ENCODE assay signal across 8 cellular contexts in genomic region chr15:44593042-44593736, GRCh38. TPM values are rescaled to one million over a fixed set of nuclear protein-coding genes. Genes with fewer than 3 reads are reported as not detected.
A peak's percentile ranks its signal among the peaks of the same experiment; 100 is the strongest.
DNase-seq lines count a peak whose midpoint lies in the region; ATAC-seq lines count a peak whose summit lies in the region.

No MANE protein-coding gene starts in this region.

- DNase-seq in activated T-cell treated with anti-CD3 and anti-CD28 coated beads for 48 hours (ENCODE audit: low read depth) = peak; percentile 6
- DNase-seq in activated T-cell treated with anti-CD3 and anti-CD28 coated beads, Interleukin-2, amount 50 U/mL, for 48 hours = no peak
- DNase-seq in RPMI7951 (ENCODE audit: low read depth) = peak; percentile 13
- peak; percentile 39 for DNase-seq in epithelial cell of prostate (ENCODE audit: low read depth, low spot score)
- no peak for DNase-seq in stimulated activated naive CD8-positive, alpha-beta T cell treated with anti-CD3 and anti-CD28 coated beads, Interleukin-15, Interleukin-2, amounts not matched to agents 100 U/mL and 50 U/mL, for 24 hours
- no peak for DNase-seq in hepatic stellate cell (ENCODE audit: low spot score)
- DNase-seq in occipital lobe (lab: John Stamatoyannopoulos, UW) = no peak

- ATAC-seq in stimulated activated naive CD8-positive, alpha-beta T cell treated with anti-CD3 and anti-CD28 coated beads, Interleukin-15, Interleukin-2, amounts not matched to agents 100 U/mL and 50 U/mL, for 24 hours = peak; percentile 77
- ATAC-seq in HG02885 (IDR thresholded peaks at IDR 0.05; ENCODE audit: poor library complexity, unreplicated experiment) = no peak

- H3K27ac ChIP-seq in epithelial cell of prostate = peak overlapping the region; percentile 43

RNA-seq across cellular contexts. Expression of gene EIF3J, which starts 56.2 kb away (rescaled TPM):
- total RNA-seq in RPMI7951 (2014; rRNA removed; shearing (Covaris generic)) = 32.7 and 44.9 TPM in 2 replicates
- total RNA-seq in occipital lobe = 63.0 TPM

Comparison
In these comparisons a context has a peak if more than half of its experiments do, and no peak if none do; other contexts are left out.
1. DNase-seq: peak in activated T-cell treated with anti-CD3 and anti-CD28 coated beads for 48 hours (single experiment), RPMI7951 (single experiment) and epithelial cell of prostate (single experiment); none in activated T-cell treated with anti-CD3 and anti-CD28 coated beads, Interleukin-2, amount 50 U/mL, for 48 hours (0 of 2), stimulated activated naive CD8-positive, alpha-beta T cell treated with anti-CD3 and anti-CD28 coated beads, Interleukin-15, Interleukin-2, amounts not matched to agents 100 U/mL and 50 U/mL, for 24 hours (single experiment), hepatic stellate cell (single experiment) and occipital lobe (single experiment).